Comparison of ENCODE assay signal across 9 cellular contexts in the genomic region with DNA sequence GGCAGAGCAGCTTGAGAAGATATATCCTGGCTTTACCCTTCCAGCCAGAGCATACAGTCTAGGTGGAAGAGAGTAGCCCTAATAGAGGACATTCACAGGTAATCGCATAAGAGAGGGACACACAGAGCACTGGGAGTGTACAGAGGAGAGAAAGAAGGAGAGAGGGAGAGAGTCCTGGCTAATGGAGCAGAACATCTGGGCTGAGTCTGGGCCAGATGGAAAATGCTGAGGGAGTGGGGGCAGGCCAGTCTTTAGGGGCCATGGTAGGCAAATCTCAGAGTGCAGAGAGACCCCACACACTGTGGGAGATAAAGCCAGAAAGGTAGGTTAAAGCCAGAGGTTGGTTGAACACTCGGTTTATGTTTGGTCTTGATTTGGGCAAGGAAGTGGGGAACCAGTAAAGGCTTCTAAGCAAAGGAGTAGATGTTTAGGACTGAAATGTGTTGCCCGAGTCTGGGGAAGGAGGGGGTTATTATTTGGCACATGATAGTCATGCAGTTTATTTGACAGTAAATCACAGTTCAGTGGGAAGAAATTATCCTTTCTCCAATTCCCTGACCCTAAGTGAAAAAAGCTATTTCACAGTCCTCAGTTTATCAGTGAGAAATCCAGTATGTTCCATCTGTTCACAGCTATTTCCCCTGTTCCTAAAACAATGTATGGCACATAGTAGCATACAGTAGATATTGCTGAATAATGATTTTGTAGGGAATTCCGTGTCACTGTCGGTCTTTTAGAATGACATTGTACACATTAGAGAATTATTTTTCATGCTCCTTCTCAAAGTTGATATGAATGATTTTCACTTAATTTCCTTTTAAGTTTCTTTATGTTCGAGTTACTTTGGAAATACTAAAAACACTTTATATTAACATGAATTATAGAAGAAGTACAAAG. TPM values are rescaled to one million over a fixed set of nuclear protein-coding genes. Genes with fewer than 3 reads are reported as not detected.
DNase-seq lines count a peak whose midpoint lies in the region; ATAC-seq and TF ChIP-seq lines count a peak whose summit lies in the region.
"Had no signal": no experiment of that assay in that cellular context is flagged by ENCODE, and none has a peak within 500 bp of the region (broad histone marks: within the 10 kb centered on the region; RNA-seq: fewer than 3 reads in every experiment).

No MANE protein-coding gene starts in this region.

- no peaks in the 10 kb centered on the region for H4K20me1 ChIP-seq in fibroblast of lung (ENCODE audit: control insufficient read depth, extremely low read depth, insufficient read depth, low read length)
- H4K20me1 ChIP-seq in osteoblast (ENCODE audit: insufficient read depth, low read length) = no peaks in the 10 kb centered on the region

- ATAC-seq in Right ventricle myocardium inferior (peak; percentile 38), HG02759 (IDR thresholded peaks at IDR 0.05; ENCODE audit: unreplicated experiment) (no peak)

- H3K4me2 ChIP-seq in fibroblast of lung (ENCODE audit: extremely low read depth, insufficient read depth, low read length) = peak overlapping the region; percentile 61
- H3K4me2 ChIP-seq in osteoblast (ENCODE audit: insufficient read depth, low read length) = no peak overlapping the region

- H3K27me3 ChIP-seq in fibroblast of lung (ENCODE audit: control insufficient read depth, insufficient read depth, low read length) (no peaks in the 10 kb centered on the region), osteoblast (ENCODE audit: insufficient read depth, low read length) (no peaks in the 10 kb centered on the region), vagina (no peaks in the 10 kb centered on the region)

- no peak overlapping the region for H2AFZ ChIP-seq in fibroblast of lung (ENCODE audit: low read length)
- no peak overlapping the region for H2AFZ ChIP-seq in osteoblast (ENCODE audit: low read length)

- H3K9ac ChIP-seq in fibroblast of lung (ENCODE audit: insufficient read depth, low read length) = no peak overlapping the region

- H3K4me1 ChIP-seq in fibroblast of lung (ENCODE audit: control insufficient read depth, extremely low read depth, insufficient read depth, low read length) (peaks cover 40% of the 10 kb centered on the region), osteoblast (ENCODE audit: insufficient read depth, low read length) (peaks cover 62% of the 10 kb centered on the region), vagina (peaks cover 68% of the 10 kb centered on the region)

- no peak for TF ChIP-seq POLR2A in vagina (IDR thresholded peaks at IDR 0.05)

- DNase-seq in Right ventricle myocardium inferior (ENCODE audit: missing footprints) (no peak), cardiac septum (ENCODE audit: low spot score) (no peak), fibroblast of lung (ENCODE audit: low read depth in 2 of 2) (no peak), osteoblast (ENCODE audit: insufficient read length, low spot score, missing footprints) (no peak), vagina (ENCODE audit: extremely low spot score in 2 of 2) (no peak), glomerular visceral epithelial cell (ENCODE audit: extremely low spot score) (no peak), kidney tubule cell (ENCODE audit: low spot score) (no peak)
- DNase-seq: activated CD4-positive, alpha-beta T cell treated with anti-CD3 and anti-CD28 coated beads for 48 hours had no signal

- H3K79me2 ChIP-seq in fibroblast of lung (ENCODE audit: control insufficient read depth, insufficient read depth, low read length) (no peaks in the 10 kb centered on the region), osteoblast (ENCODE audit: insufficient read depth, low read length) (peaks cover 6% of the 10 kb centered on the region)

- H3K9me3 ChIP-seq in fibroblast of lung (ENCODE audit: control insufficient read depth, insufficient read depth, low read depth, low read length) = no peaks in the 10 kb centered on the region
- H3K9me3 ChIP-seq in osteoblast (ENCODE audit: low read depth, low read length) = no peaks in the 10 kb centered on the region
- no peaks in the 10 kb centered on the region for H3K9me3 ChIP-seq in vagina

- TF ChIP-seq CTCF in fibroblast of lung (conservative IDR thresholded peaks at IDR 0.05 in 1 of 2, IDR thresholded peaks at IDR 0.05 in 1 of 2; ENCODE audit: low read depth in 1 of 2, low read length in 2 of 2) = no peak
- TF ChIP-seq CTCF in osteoblast (IDR thresholded peaks at IDR 0.05; ENCODE audit: extremely low read depth, low read depth, low read length) = no peak
- TF ChIP-seq CTCF in vagina (IDR thresholded peaks at IDR 0.05) = no peak

- H3K4me3 ChIP-seq in fibroblast of lung (replicated peaks in 1 of 4; ENCODE audit: control extremely low read depth in 1 of 4, insufficient read depth in 1 of 4, low read depth in 3 of 4, low read length in 4 of 4) (peak overlapping the region in 1 of 4 experiments; percentile 13), osteoblast (ENCODE audit: insufficient read depth, low read length) (no peak overlapping the region), vagina (no peak overlapping the region)

- H3K27ac ChIP-seq in fibroblast of lung (ENCODE audit: insufficient read depth, low read length) (peak overlapping the region; percentile 66), osteoblast (ENCODE audit: low read depth, low read length) (peak overlapping the region; percentile 64), vagina (peak overlapping the region; percentile 82)

- intact Hi-C loops in Right ventricle myocardium inferior (cut with DNase I) = no loop called here
- intact Hi-C loops in cardiac septum (cut with DNase I) = no loop called here
- intact Hi-C loops in vagina (cut with DNase I) = no loop called here

- H3K36me3 ChIP-seq in fibroblast of lung (ENCODE audit: control insufficient read depth, insufficient read depth, low read length) (no peaks in the 10 kb centered on the region), osteoblast (ENCODE audit: insufficient read depth, low read length) (peaks cover 11% of the 10 kb centered on the region), vagina (no peaks in the 10 kb centered on the region)

RNA-seq across cellular contexts. Expression of a gene that starts 45.7 kb away (rescaled TPM):
- total RNA-seq in Right ventricle myocardium inferior (206 TPM), cardiac septum (174 TPM), fibroblast of lung (69.3 and 69.9 TPM in 2 replicates), osteoblast (68.4 and 78.2 TPM in 2 replicates), vagina (76.1 TPM)
- 135 and 201 TPM in 2 replicates for polyA plus RNA-seq in fibroblast of lung
- polyA plus RNA-seq in fibroblast of lung (2012) = 106 and 131 TPM in 2 replicates
- polyA minus RNA-seq in fibroblast of lung (ENCODE audit: low replicate concordance) = 44.5 and 80.8 TPM in 2 replicates

RNA-seq across cellular contexts. Expression of a gene that starts 55.2 kb away (rescaled TPM):
- total RNA-seq in Right ventricle myocardium inferior = 13.3 TPM
- 10.8 TPM for total RNA-seq in cardiac septum
- 56.8 and 65.2 TPM in 2 replicates for total RNA-seq in fibroblast of lung
- polyA plus RNA-seq in fibroblast of lung = 49.6 and 54.6 TPM in 2 replicates
- 26.8 and 33.5 TPM in 2 replicates for polyA plus RNA-seq in fibroblast of lung (2012)
- polyA minus RNA-seq in fibroblast of lung (ENCODE audit: low replicate concordance) = 15.4 and 20.1 TPM in 2 replicates
- 77.4 and 87.8 TPM in 2 replicates for total RNA-seq in osteoblast
- 59.9 TPM for total RNA-seq in vagina
